In genomic region chr15:65795663-65796201, GRCh38 we compare ENCODE assay signal across 1 cellular context.
TF ChIP-seq lines count a peak whose summit lies in the region.

No MANE protein-coding gene starts in this region.

TF ChIP-seq in K562, 482 proteins besides CTCF, POLR2A, EP300 and RAD21 (continued from another document):
- TF ChIP-seq RFX1 (IDR thresholded peaks at IDR 0.05) (no peak), SNAPC5 (CRISPR knock-in tag; IDR thresholded peaks at IDR 0.05) (no peak), NEUROD1 (IDR thresholded peaks at IDR 0.05; ENCODE audit: borderline replicate concordance, low read depth, low read length, partially characterized antibody) (no peak), ZNF316 (IDR thresholded peaks at IDR 0.05) (peak; percentile 100), XRCC3 (IDR thresholded peaks at IDR 0.05) (no peak), BACH1 (tag; IDR thresholded peaks at IDR 0.05) (peak; percentile 77), MAFG (tag; conservative IDR thresholded peaks at IDR 0.05) (peak; percentile 97), LARP7 (IDR thresholded peaks at IDR 0.05) (0 out of 2 replicates have a peak, but pooled peaks have one; percentile 60), SMARCC2 (IDR thresholded peaks at IDR 0.05; ENCODE audit: low read depth) (no peak), ARID1B (IDR thresholded peaks at IDR 0.05) (peak; percentile 36; the same call in 1 of the 2 replicates), ZNF280A (IDR thresholded peaks at IDR 0.05; ENCODE audit: low read depth, partially characterized antibody) (no peak), NBN (IDR thresholded peaks at IDR 0.05; ENCODE audit: low read depth) (no peak), HDAC2 (IDR thresholded peaks at IDR 0.05) (peak; percentile 18; the same call in 1 of the 2 replicates), SMARCA4 (IDR thresholded peaks at IDR 0.05) (peak; percentile 59), HNRNPK (IDR thresholded peaks at IDR 0.05; ENCODE audit: low read depth, low read length, poor library complexity, severe bottlenecking) (no peak), KLF16 (IDR thresholded peaks at IDR 0.05) (no peak), ZC3H4 (CRISPR knock-in tag; IDR thresholded peaks at IDR 0.05; ENCODE audit: borderline replicate concordance) (no peak), SMAD4 (CRISPR knock-in tag; conservative IDR thresholded peaks at IDR 0.05) (0 out of 2 replicates have a peak, but pooled peaks have one; percentile 31), MAFF (IDR thresholded peaks at IDR 0.05; ENCODE audit: low read length) (peak; percentile 96), U2AF2 (optimal IDR thresholded peaks at IDR 0.05; ENCODE audit: low read depth, low read length) (no peak), JUND (IDR thresholded peaks at IDR 0.05; ENCODE audit: borderline replicate concordance, low read depth, low read length) (0 out of 2 replicates have a peak, but pooled peaks have one; percentile 13), JUND (tag; IDR thresholded peaks at IDR 0.05; ENCODE audit: borderline replicate concordance, low read depth, low read length) (no peak), ZNF780A (CRISPR knock-in tag; IDR thresholded peaks at IDR 0.05) (no peak), TEAD2 (tag; IDR thresholded peaks at IDR 0.05) (no peak), NFE2 (IDR thresholded peaks at IDR 0.05; ENCODE audit: low read depth) (peak; percentile 85), C11orf30 (IDR thresholded peaks at IDR 0.05; ENCODE audit: low read depth) (peak; percentile 99), RBFOX2 (IDR thresholded peaks at IDR 0.05; ENCODE audit: low read depth, low read length) (no peak), MEF2D (tag; conservative IDR thresholded peaks at IDR 0.05; ENCODE audit: low read depth) (no peak), AFF1 (IDR thresholded peaks at IDR 0.05; ENCODE audit: low read depth in 1 of 2, partially characterized antibody in 2 of 2) (peak in 1 of 2 experiments; percentile 31), DPF2 (IDR thresholded peaks at IDR 0.05) (peak; percentile 70), BRD9 (IDR thresholded peaks at IDR 0.05; ENCODE audit: low read depth, partially characterized antibody) (peak; percentile 26), HDAC1 (IDR thresholded peaks at IDR 0.05) (0 out of 4 replicates have a peak, but pooled peaks of 1 of the 2 experiments have one; percentile 30), ZNF785 (CRISPR knock-in tag; IDR thresholded peaks at IDR 0.05) (no peak), FOXM1 (IDR thresholded peaks at IDR 0.05; ENCODE audit: low read depth) (peak; percentile 27; the same call in 1 of the 2 replicates), FOXM1 (CRISPR knock-in tag; IDR thresholded peaks at IDR 0.05; ENCODE audit: low read depth) (no peak), SMARCE1 (IDR thresholded peaks at IDR 0.05) (0 out of 2 replicates have a peak, but pooled peaks have one; percentile 46), ZNF384 (IDR thresholded peaks at IDR 0.05; ENCODE audit: low read depth, low read length) (peak; percentile 76), ETS1 (conservative IDR thresholded peaks at IDR 0.05; ENCODE audit: control insufficient read depth, low read depth, low read length) (no peak), MAFK (IDR thresholded peaks at IDR 0.05; ENCODE audit: low read length) (peak; percentile 95), CREBBP (IDR thresholded peaks at IDR 0.05; ENCODE audit: low read depth, low read length) (no peak), GABPA (tag; conservative IDR thresholded peaks at IDR 0.05; ENCODE audit: low read depth) (no peak)
- TF ChIP-seq, protein P1, sequence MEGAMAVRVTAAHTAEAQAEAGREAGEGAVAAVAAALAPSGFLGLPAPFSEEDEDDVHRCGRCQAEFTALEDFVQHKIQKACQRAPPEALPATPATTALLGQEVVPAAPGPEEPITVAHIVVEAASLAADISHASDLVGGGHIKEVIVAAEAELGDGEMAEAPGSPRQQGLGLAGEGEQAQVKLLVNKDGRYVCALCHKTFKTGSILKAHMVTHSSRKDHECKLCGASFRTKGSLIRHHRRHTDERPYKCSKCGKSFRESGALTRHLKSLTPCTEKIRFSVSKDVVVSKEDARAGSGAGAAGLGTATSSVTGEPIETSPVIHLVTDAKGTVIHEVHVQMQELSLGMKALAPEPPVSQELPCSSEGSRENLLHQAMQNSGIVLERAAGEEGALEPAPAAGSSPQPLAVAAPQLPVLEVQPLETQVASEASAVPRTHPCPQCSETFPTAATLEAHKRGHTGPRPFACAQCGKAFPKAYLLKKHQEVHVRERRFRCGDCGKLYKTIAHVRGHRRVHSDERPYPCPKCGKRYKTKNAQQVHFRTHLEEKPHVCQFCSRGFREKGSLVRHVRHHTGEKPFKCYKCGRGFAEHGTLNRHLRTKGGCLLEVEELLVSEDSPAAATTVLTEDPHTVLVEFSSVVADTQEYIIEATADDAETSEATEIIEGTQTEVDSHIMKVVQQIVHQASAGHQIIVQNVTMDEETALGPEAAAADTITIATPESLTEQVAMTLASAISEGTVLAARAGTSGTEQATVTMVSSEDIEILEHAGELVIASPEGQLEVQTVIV (CRISPR knock-in tag; IDR thresholded peaks at IDR 0.05; ENCODE audit: borderline replicate concordance) = no peak
- TF ChIP-seq, protein P2, sequence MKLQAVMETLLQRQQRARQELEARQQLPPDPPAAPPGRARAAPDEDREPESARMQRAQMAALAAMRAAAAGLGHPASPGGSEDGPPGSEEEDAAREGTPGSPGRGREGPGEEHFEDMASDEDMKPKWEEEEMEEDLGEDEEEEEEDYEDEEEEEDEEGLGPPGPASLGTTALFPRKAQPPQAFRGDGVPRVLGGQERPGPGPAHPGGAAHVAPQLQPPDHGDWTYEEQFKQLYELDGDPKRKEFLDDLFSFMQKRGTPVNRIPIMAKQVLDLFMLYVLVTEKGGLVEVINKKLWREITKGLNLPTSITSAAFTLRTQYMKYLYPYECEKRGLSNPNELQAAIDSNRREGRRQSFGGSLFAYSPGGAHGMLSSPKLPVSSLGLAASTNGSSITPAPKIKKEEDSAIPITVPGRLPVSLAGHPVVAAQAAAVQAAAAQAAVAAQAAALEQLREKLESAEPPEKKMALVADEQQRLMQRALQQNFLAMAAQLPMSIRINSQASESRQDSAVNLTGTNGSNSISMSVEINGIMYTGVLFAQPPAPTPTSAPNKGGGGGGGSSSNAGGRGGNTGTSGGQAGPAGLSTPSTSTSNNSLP (IDR thresholded peaks at IDR 0.05; ENCODE audit: borderline replicate concordance, low read depth, low read length) = no peak
- TF ChIP-seq, protein P3, sequence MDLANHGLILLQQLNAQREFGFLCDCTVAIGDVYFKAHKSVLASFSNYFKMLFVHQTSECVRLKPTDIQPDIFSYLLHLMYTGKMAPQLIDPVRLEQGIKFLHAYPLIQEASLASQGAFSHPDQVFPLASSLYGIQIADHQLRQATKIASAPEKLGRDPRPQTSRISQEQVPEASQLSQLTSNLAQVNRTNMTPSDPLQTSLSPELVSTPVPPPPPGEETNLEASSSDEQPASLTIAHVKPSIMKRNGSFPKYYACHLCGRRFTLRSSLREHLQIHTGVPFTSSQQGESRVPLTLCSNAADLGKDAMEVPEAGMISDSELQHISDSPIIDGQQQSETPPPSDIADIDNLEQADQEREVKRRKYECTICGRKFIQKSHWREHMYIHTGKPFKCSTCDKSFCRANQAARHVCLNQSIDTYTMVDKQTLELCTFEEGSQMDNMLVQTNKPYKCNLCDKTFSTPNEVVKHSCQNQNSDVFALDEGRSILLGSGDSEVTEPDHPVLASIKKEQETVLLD (IDR thresholded peaks at IDR 0.05) = no peak
- TF ChIP-seq, protein P4, sequence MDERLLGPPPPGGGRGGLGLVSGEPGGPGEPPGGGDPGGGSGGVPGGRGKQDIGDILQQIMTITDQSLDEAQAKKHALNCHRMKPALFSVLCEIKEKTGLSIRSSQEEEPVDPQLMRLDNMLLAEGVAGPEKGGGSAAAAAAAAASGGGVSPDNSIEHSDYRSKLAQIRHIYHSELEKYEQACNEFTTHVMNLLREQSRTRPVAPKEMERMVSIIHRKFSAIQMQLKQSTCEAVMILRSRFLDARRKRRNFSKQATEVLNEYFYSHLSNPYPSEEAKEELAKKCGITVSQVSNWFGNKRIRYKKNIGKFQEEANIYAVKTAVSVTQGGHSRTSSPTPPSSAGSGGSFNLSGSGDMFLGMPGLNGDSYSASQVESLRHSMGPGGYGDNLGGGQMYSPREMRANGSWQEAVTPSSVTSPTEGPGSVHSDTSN (CRISPR knock-in tag; IDR thresholded peaks at IDR 0.05; ENCODE audit: low read depth) = no peak
- TF ChIP-seq, protein P4 (tag; conservative IDR thresholded peaks at IDR 0.05; ENCODE audit: low read depth) = no peak
- TF ChIP-seq, protein P5, sequence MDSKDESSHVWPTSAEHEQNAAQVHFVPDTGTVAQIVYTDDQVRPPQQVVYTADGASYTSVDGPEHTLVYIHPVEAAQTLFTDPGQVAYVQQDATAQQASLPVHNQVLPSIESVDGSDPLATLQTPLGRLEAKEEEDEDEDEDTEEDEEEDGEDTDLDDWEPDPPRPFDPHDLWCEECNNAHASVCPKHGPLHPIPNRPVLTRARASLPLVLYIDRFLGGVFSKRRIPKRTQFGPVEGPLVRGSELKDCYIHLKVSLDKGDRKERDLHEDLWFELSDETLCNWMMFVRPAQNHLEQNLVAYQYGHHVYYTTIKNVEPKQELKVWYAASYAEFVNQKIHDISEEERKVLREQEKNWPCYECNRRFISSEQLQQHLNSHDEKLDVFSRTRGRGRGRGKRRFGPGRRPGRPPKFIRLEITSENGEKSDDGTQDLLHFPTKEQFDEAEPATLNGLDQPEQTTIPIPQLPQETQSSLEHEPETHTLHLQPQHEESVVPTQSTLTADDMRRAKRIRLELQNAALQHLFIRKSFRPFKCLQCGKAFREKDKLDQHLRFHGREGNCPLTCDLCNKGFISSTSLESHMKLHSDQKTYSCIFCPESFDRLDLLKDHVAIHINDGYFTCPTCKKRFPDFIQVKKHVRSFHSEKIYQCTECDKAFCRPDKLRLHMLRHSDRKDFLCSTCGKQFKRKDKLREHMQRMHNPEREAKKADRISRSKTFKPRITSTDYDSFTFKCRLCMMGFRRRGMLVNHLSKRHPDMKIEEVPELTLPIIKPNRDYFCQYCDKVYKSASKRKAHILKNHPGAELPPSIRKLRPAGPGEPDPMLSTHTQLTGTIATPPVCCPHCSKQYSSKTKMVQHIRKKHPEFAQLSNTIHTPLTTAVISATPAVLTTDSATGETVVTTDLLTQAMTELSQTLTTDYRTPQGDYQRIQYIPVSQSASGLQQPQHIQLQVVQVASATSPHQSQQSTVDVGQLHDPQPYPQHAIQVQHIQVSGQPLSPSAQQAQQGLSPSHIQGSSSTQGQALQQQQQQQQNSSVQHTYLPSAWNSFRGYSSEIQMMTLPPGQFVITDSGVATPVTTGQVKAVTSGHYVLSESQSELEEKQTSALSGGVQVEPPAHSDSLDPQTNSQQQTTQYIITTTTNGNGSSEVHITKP (IDR thresholded peaks at IDR 0.05; ENCODE audit: partially characterized antibody) = no peak
